20 cellular contexts compared by ENCODE assay signal in genomic region chr3:59727902-59728301, GRCh38.
"Had no signal": no experiment of that assay in that cellular context is flagged by ENCODE, and none has a peak within 500 bp of the region (broad histone marks: within the 10 kb centered on the region; RNA-seq: fewer than 3 reads in every experiment).

No MANE protein-coding gene starts in this region.

- DNase-seq: heart right ventricle; islet precursor cell; left lung; mesendoderm; naive B cell; natural killer cell; nucleus accumbens; right lobe of liver; stimulated activated CD4-positive, alpha-beta T cell treated with anti-CD3 and anti-CD28 coated beads, Interleukin-12 subunit alpha, Interleukin-12 subunit beta, amount 100 ng/mL, for 4 hours; stimulated activated CD4-positive, alpha-beta T cell treated with anti-CD3 and anti-CD28 coated beads, Interleukin-15, amount 100 ng/mL, for 24 hours; stimulated activated CD4-positive, alpha-beta T cell treated with anti-CD3 and anti-CD28 coated beads, Interleukin-2, amount 100 ng/mL, for 24 hours; stimulated activated CD4-positive, alpha-beta T cell treated with anti-CD3 and anti-CD28 coated beads, Interleukin-4, amount 100 ng/mL, for 24 hours; stimulated activated naive CD4-positive, alpha-beta T cell; uterus had no signal

- H3K4me3 ChIP-seq: heart right ventricle, hepatocyte, left lung, lung, right atrium auricular region, right lobe of liver, tibial nerve, uterus had no signal

- H3K79me2 ChIP-seq: hepatocyte, parathyroid adenoma had no signal

- H3K27ac ChIP-seq: heart right ventricle, hepatocyte, left lung, parathyroid adenoma, right atrium auricular region, right lobe of liver, tibial nerve, uterus had no signal

- H3K9ac ChIP-seq: parathyroid adenoma had no signal

- H3K36me3 ChIP-seq: heart right ventricle, left lung, right atrium auricular region, right lobe of liver, tibial nerve, uterus had no signal

- H3K27me3 ChIP-seq: heart right ventricle, hepatocyte, left lung, right atrium auricular region, right lobe of liver, tibial nerve, uterus had no signal

- H2AFZ ChIP-seq: hepatocyte, parathyroid adenoma had no signal

- H3K9me3 ChIP-seq: heart right ventricle, right atrium auricular region, right lobe of liver, tibial nerve, uterus had no signal

- H3K4me2 ChIP-seq: hepatocyte had no signal

- H3K4me1 ChIP-seq: heart right ventricle, left lung, parathyroid adenoma, right atrium auricular region, right lobe of liver, tibial nerve, uterus had no signal

- ATAC-seq: heart right ventricle; left lung; natural killer cell; right lobe of liver; stimulated activated effector memory CD8-positive, alpha-beta T cell treated with anti-CD3 and anti-CD28 coated beads, Interleukin-12 subunit alpha, Interleukin-12 subunit beta, amount 100 ng/mL, for 72 hours had no signal
